Comparison of ENCODE assay signal across 17 cellular contexts in genomic region chr1:8203056-8203455, GRCh38.
DNase-seq lines count a peak whose midpoint lies in the region; ATAC-seq, FAIRE-seq and TF ChIP-seq lines count a peak whose summit lies in the region.
"Had no signal": no experiment of that assay in that cellular context is flagged by ENCODE, and none has a peak within 500 bp of the region (broad histone marks: within the 10 kb centered on the region; RNA-seq: fewer than 3 reads in every experiment).

No MANE protein-coding gene starts in this region.

- H3K9ac ChIP-seq in neuronal stem cell (ENCODE audit: low read depth, low read length, poor library complexity), result no peak overlapping the region

- H3K4ac ChIP-seq in neuronal stem cell (ENCODE audit: low read length), result no peak overlapping the region

- no peak overlapping the region for H2BK12ac ChIP-seq in neuronal stem cell (ENCODE audit: low read length)

- H3K79me1 ChIP-seq in neuronal stem cell (ENCODE audit: low read depth, low read length), result peaks cover 3% of the 10 kb centered on the region

- no peak overlapping the region for H3K14ac ChIP-seq in neuronal stem cell (ENCODE audit: low read length)

- TF ChIP-seq EP300 in transverse colon (IDR thresholded peaks at IDR 0.05; ENCODE audit: low read depth), result no peak

- no peak for FAIRE-seq in GM12892 (lab: Jason Lieb, UNC)
- FAIRE-seq: G401.6, HTR-8/SVneo had no signal

- H3K27ac ChIP-seq in angular gyrus (ENCODE audit: low read depth, low read length) (peak overlapping the region; percentile 75), neuronal stem cell (replicated peaks; ENCODE audit: low read length) (no peak overlapping the region), transverse colon (peak overlapping the region; percentile 72 to 89 (median 88))
- H3K27ac ChIP-seq: SK-N-MC, VCaP had no signal

- in situ Hi-C loops in transverse colon (cut with MboI; ENCODE audit: low pct_ligation_motif_present in 1 of 4, low pct_unique_long_range_greater_than_20kb in 1 of 4, low sequenced_read_pairs in 3 of 4), result no loop called here

- no CpG with 5 or more reads among the region's 9 CpGs for WGBS in neuronal stem cell (ENCODE audit: extremely low coverage in 2 of 2, insufficient read length in 2 of 2, insufficient replicate concordance in 1 of 2), 2 donors
- WGBS in transverse colon (ENCODE audit: low coverage in 1 of 2), 2 donors, result 83% methylated on average over 9 of the region's 9 CpGs; no CpG with 5 or more reads in 1 of the 2 donors

- H3K23ac ChIP-seq in neuronal stem cell (ENCODE audit: low read depth, low read length, poor library complexity), result no peak overlapping the region

- H4K8ac ChIP-seq in neuronal stem cell (ENCODE audit: low read depth, low read length), result no peak overlapping the region

- H3K9me3 ChIP-seq in neuronal stem cell (replicated peaks in 1 of 2; ENCODE audit: control insufficient read depth in 2 of 2, insufficient read depth in 1 of 2, low read depth in 1 of 2, low read length in 2 of 2) (no peaks in the 10 kb centered on the region), transverse colon (no peaks in the 10 kb centered on the region)
- H3K9me3 ChIP-seq: HAP-1 had no signal

- no peak overlapping the region for H2BK5ac ChIP-seq in neuronal stem cell (ENCODE audit: low read length)

- no peak overlapping the region for H4K91ac ChIP-seq in neuronal stem cell (ENCODE audit: low read depth, low read length, poor library complexity)

- H2BK120ac ChIP-seq in neuronal stem cell (ENCODE audit: low read depth, low read length), result no peak overlapping the region

- ATAC-seq in GM21367 (IDR thresholded peaks at IDR 0.05; ENCODE audit: unreplicated experiment), result no peak
- ATAC-seq: activated naive CD8-positive, alpha-beta T cell treated with anti-CD3 and anti-CD28 coated beads, Interleukin-2, amount 50 U/mL, for 24 hours had no signal

- no peak for TF ChIP-seq CTCF in fibroblast of mammary gland (conservative IDR thresholded peaks at IDR 0.05; ENCODE audit: control insufficient read depth, insufficient read depth, low read depth, low read length)
- no peak for TF ChIP-seq CTCF in transverse colon (IDR thresholded peaks at IDR 0.05)

- H3K4me1 ChIP-seq in neuronal stem cell (ENCODE audit: control insufficient read depth in 2 of 2, insufficient read depth in 1 of 2, low read depth in 1 of 2, low read length in 2 of 2) (peaks cover 0 to 9% of the 10 kb centered on the region in 2 donors), transverse colon (peaks cover 13 to 30% (median 25%) of the 10 kb centered on the region in 4 donors)
- H3K4me1 ChIP-seq: HAP-1 had no signal

- H3K36me3 ChIP-seq in neuronal stem cell (replicated peaks in 1 of 2; ENCODE audit: control insufficient read depth in 2 of 2, insufficient read depth in 2 of 2, low read length in 2 of 2) (no peaks in the 10 kb centered on the region), transverse colon (no peaks in the 10 kb centered on the region)
- H3K36me3 ChIP-seq: HAP-1 had no signal

- TF ChIP-seq POLR2A in transverse colon (IDR thresholded peaks at IDR 0.05) (no peak), GM12892 (IDR thresholded peaks at IDR 0.05; ENCODE audit: low read depth, low read length) (no peak)

- H2BK15ac ChIP-seq in neuronal stem cell (ENCODE audit: low read length), result peak overlapping the region; percentile 9

- no peak overlapping the region for H2AFZ ChIP-seq in neuronal stem cell (ENCODE audit: low read length)

- H2AK5ac ChIP-seq in neuronal stem cell (ENCODE audit: low read depth, low read length), result peak overlapping the region; percentile 37

- intact Hi-C loops in transverse colon (cut with DNase I; ENCODE audit: low total_unique reads), result loop anchor here (5.0 kb wide), 1 partner anchor 81 kb away; no protein-coding TSS in a partner anchor

- peak overlapping the region; percentile 36 for H3K18ac ChIP-seq in neuronal stem cell (ENCODE audit: low read length)

- no peak overlapping the region for H3K4me3 ChIP-seq in fibroblast of mammary gland (ENCODE audit: control insufficient read depth, low read depth, low read length)
- H3K4me3 ChIP-seq in neuronal stem cell (ENCODE audit: low read length in 2 of 2), result no peak overlapping the region
- H3K4me3 ChIP-seq in transverse colon, result no peak overlapping the region
- H3K4me3 ChIP-seq: HAP-1, SK-N-MC had no signal

- peaks cover 0 to 2% (median 0%) of the 10 kb centered on the region in 3 experiments for H3K27me3 ChIP-seq in neuronal stem cell (ENCODE audit: control insufficient read depth in 3 of 3, insufficient read depth in 3 of 3, low read depth in 1 of 3, low read length in 3 of 3)
- H3K27me3 ChIP-seq in transverse colon, result no peaks in the 10 kb centered on the region

- H3K4me2 ChIP-seq in neuronal stem cell (ENCODE audit: insufficient read depth, low read length, poor library complexity, severe bottlenecking), result no peak overlapping the region

- DNase-seq in fibroblast of mammary gland (ENCODE audit: low read depth) (peak; percentile 36), neuronal stem cell (ENCODE audit: low spot score) (no peak), transverse colon (no peak), NCI-H446 (lab: John Stamatoyannopoulos, UW) (no peak), NCI-H524 treated with DMSO at 0.1 percent for 48 hours (lab: John Stamatoyannopoulos, UW) (no peak), GM12892 (ENCODE audit: insufficient read length) (no peak)
- DNase-seq: activated naive CD8-positive, alpha-beta T cell treated with anti-CD3 and anti-CD28 coated beads, Interleukin-2, amount 50 U/mL, for 24 hours; effector CD4-positive, alpha-beta T cell; NCI-H1105; NCI-H526 had no signal
